1 cellular context compared by ENCODE assay signal in the genomic region with DNA sequence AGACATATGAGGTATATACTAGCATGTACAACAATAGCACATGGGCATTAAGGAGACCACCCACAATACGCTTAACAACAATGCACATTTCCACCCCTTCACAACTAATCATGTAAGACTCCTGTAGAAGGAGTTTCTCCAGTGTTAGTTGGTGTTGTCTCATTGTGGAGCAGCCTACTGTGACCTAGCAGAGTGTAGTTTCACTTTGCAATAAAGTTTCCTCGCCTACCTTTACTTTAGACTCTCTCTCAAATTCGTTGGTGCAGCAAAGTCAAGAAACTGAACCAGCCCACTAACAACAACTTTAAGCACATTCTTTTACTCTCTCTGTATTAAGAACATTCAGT.
A peak's percentile ranks its signal among the peaks of the same experiment; 100 is the strongest.
TF ChIP-seq lines count a peak whose summit lies in the region.

No MANE protein-coding gene starts in this region.

TF ChIP-seq in GM12878, 131 proteins besides CTCF, POLR2A, EP300 and RAD21 (continued from another document and continues in another):
- 0 out of 4 replicates have a peak, but pooled peaks have one; percentile 2 to 15 for TF ChIP-seq IKZF2 (IDR thresholded peaks at IDR 0.05)
- TF ChIP-seq ETV6 (conservative IDR thresholded peaks at IDR 0.05 in 1 of 2, IDR thresholded peaks at IDR 0.05 in 1 of 2; ENCODE audit: borderline replicate concordance in 1 of 2, low read depth in 1 of 2): no peak
- 0 out of 2 replicates have a peak, but pooled peaks have one; percentile 18 for TF ChIP-seq PML (IDR thresholded peaks at IDR 0.05; ENCODE audit: low read length)
- TF ChIP-seq ELK1 (IDR thresholded peaks at IDR 0.05; ENCODE audit: low read depth, low read length): no peak
- no peak for TF ChIP-seq BHLHE40 (IDR thresholded peaks at IDR 0.05; ENCODE audit: borderline replicate concordance in 1 of 2, low read depth in 2 of 2, low read length in 1 of 2)
- no peak for TF ChIP-seq SREBF1 (IDR thresholded peaks at IDR 0.05; ENCODE audit: low read length)
- TF ChIP-seq, protein P1, sequence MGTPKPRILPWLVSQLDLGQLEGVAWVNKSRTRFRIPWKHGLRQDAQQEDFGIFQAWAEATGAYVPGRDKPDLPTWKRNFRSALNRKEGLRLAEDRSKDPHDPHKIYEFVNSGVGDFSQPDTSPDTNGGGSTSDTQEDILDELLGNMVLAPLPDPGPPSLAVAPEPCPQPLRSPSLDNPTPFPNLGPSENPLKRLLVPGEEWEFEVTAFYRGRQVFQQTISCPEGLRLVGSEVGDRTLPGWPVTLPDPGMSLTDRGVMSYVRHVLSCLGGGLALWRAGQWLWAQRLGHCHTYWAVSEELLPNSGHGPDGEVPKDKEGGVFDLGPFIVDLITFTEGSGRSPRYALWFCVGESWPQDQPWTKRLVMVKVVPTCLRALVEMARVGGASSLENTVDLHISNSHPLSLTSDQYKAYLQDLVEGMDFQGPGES (IDR thresholded peaks at IDR 0.05): no peak
- TF ChIP-seq TCF12 (IDR thresholded peaks at IDR 0.05; ENCODE audit: low read depth, low read length): no peak
- no peak for TF ChIP-seq MYC (IDR thresholded peaks at IDR 0.05; ENCODE audit: insufficient read depth, insufficient read length, insufficient replicate concordance, low read length, severe bottlenecking)
- peak; percentile 82 for TF ChIP-seq PAX5 (IDR thresholded peaks at IDR 0.05; ENCODE audit: borderline replicate concordance, low read depth, low read length)
- no peak for TF ChIP-seq HSF1 (IDR thresholded peaks at IDR 0.05; ENCODE audit: low read depth, low read length)
- TF ChIP-seq, protein P2, sequence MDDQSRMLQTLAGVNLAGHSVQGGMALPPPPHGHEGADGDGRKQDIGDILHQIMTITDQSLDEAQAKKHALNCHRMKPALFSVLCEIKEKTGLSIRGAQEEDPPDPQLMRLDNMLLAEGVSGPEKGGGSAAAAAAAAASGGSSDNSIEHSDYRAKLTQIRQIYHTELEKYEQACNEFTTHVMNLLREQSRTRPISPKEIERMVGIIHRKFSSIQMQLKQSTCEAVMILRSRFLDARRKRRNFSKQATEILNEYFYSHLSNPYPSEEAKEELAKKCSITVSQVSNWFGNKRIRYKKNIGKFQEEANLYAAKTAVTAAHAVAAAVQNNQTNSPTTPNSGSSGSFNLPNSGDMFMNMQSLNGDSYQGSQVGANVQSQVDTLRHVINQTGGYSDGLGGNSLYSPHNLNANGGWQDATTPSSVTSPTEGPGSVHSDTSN (IDR thresholded peaks at IDR 0.05; ENCODE audit: insufficient replicate concordance, low read depth, low read length): no peak
- TF ChIP-seq RB1 (IDR thresholded peaks at IDR 0.05; ENCODE audit: borderline replicate concordance): no peak
- TF ChIP-seq BCL3 (IDR thresholded peaks at IDR 0.05; ENCODE audit: borderline replicate concordance, insufficient read depth, low read depth, low read length, poor library complexity, severe bottlenecking): no peak
- no peak for TF ChIP-seq POLR2AphosphoS5 (IDR thresholded peaks at IDR 0.05; ENCODE audit: low read length)
- TF ChIP-seq PKNOX1 (IDR thresholded peaks at IDR 0.05): no peak
- TF ChIP-seq ZBTB40 (IDR thresholded peaks at IDR 0.05; ENCODE audit: borderline replicate concordance): no peak
- no peak for TF ChIP-seq SMARCA5 (IDR thresholded peaks at IDR 0.05)
- TF ChIP-seq SMC3 (IDR thresholded peaks at IDR 0.05; ENCODE audit: borderline replicate concordance, low read length): no peak
- 0 out of 2 replicates have a peak, but pooled peaks have one; percentile 28 for TF ChIP-seq RBBP5 (conservative IDR thresholded peaks at IDR 0.05)
- no peak for TF ChIP-seq SIX5 (IDR thresholded peaks at IDR 0.05; ENCODE audit: low read depth, low read length, severe bottlenecking)
- no peak for TF ChIP-seq WRNIP1 (IDR thresholded peaks at IDR 0.05; ENCODE audit: borderline replicate concordance, low read depth, low read length)
- no peak for TF ChIP-seq ZZZ3 (IDR thresholded peaks at IDR 0.05; ENCODE audit: control insufficient read depth, insufficient read length, low read depth)
- peak; percentile 5; the same call in 1 of the 2 replicates for TF ChIP-seq BMI1 (IDR thresholded peaks at IDR 0.05; ENCODE audit: borderline replicate concordance)
- no peak for TF ChIP-seq ZBTB11 (CRISPR knock-in tag; IDR thresholded peaks at IDR 0.05)
- TF ChIP-seq NR2F1 (conservative IDR thresholded peaks at IDR 0.05): 0 out of 2 replicates have a peak, but pooled peaks have one; percentile 7
- no peak for TF ChIP-seq HCFC1 (IDR thresholded peaks at IDR 0.05; ENCODE audit: low read length)
- TF ChIP-seq CEBPB (IDR thresholded peaks at IDR 0.05; ENCODE audit: borderline replicate concordance in 1 of 2, low read depth in 2 of 2, low read length in 2 of 2): no peak
- TF ChIP-seq CBX3 (IDR thresholded peaks at IDR 0.05; ENCODE audit: borderline replicate concordance, low read depth): no peak
- no peak for TF ChIP-seq HDAC2 (IDR thresholded peaks at IDR 0.05)
- TF ChIP-seq DPF2 (IDR thresholded peaks at IDR 0.05): 0 out of 2 replicates have a peak, but pooled peaks have one; percentile 33
- TF ChIP-seq SKIL (IDR thresholded peaks at IDR 0.05; ENCODE audit: low read depth, poor library complexity, severe bottlenecking): no peak
- no peak for TF ChIP-seq NBN (IDR thresholded peaks at IDR 0.05)
- TF ChIP-seq ATF7 (IDR thresholded peaks at IDR 0.05; ENCODE audit: low read depth): 0 out of 2 replicates have a peak, but pooled peaks have one; percentile 37
- no peak for TF ChIP-seq TAF1 (IDR thresholded peaks at IDR 0.05; ENCODE audit: borderline replicate concordance, low read depth, low read length)
- TF ChIP-seq RELA (IDR thresholded peaks at IDR 0.05; ENCODE audit: borderline replicate concordance, partially characterized antibody): no peak
- no peak for TF ChIP-seq SIN3A (IDR thresholded peaks at IDR 0.05; ENCODE audit: low read depth, low read length)
- TF ChIP-seq KDM1A (IDR thresholded peaks at IDR 0.05; ENCODE audit: borderline replicate concordance): no peak
- no peak for TF ChIP-seq CBX5 (IDR thresholded peaks at IDR 0.05; ENCODE audit: low read depth)
